8 cellular contexts compared by ENCODE assay signal in the genomic region with DNA sequence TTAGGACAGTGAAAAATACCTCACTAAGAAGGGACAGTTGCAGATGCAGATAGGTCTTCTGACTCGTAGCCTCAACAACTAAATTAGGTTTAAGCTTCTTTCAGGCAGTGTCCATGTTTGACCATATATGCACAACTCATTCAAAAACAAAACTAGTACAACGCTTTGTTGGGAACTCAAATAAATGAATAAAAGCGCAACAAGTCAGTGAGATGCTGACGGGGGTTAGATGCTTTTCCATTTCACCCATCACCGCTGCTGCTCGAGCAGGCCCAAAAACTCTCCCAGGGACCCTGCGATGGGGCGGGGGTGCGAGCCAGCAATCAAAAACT. TPM values are rescaled to one million over a fixed set of nuclear protein-coding genes. Genes with fewer than 3 reads are reported as not detected.
A peak's percentile ranks its signal among the peaks of the same experiment; 100 is the strongest.
DNase-seq lines count a peak whose midpoint lies in the region; ATAC-seq, FAIRE-seq and TF ChIP-seq lines count a peak whose summit lies in the region.

No MANE protein-coding gene starts in this region.

- H3K27ac ChIP-seq in heart right ventricle (peak overlapping the region in 9 of 10 donors; percentile 78 to 91 (median 86)), K562 (ENCODE audit: extremely low read depth, low read depth, low read length) (peak overlapping the region; percentile 93), lung (ENCODE audit: low read depth in 1 of 2, low read length in 1 of 2) (peak overlapping the region; percentile 89 to 93), urinary bladder (ENCODE audit: low read depth) (no peak overlapping the region)

- POLR2A ChIA-PET in K562 (lab: Yijun Ruan, JAX): interaction anchor here (0.7 to 1.6 kb wide), 5 partner anchors 8 to 1978 kb away, joined by 3 to 4 read pairs (median 3); a partner anchor contains a TSS

- H3K27me3 ChIP-seq in heart right ventricle: no peaks in the 10 kb centered on the region
- no peaks in the 10 kb centered on the region for H3K27me3 ChIP-seq in K562 (ENCODE audit: control insufficient read depth in 2 of 2, insufficient read depth in 2 of 2, low read length in 2 of 2)
- no peaks in the 10 kb centered on the region for H3K27me3 ChIP-seq in lung (ENCODE audit: control insufficient read depth, insufficient read depth)

- 1 to 3% methylated on average over 9 of the region's 9 CpGs for WGBS in heart right ventricle, 2 donors
- 1% methylated on average over 9 of the region's 9 CpGs for WGBS in K562 (ENCODE audit: insufficient coverage, low coverage, missing lambda C conversion rate)
- 2 to 4% methylated on average over 9 of the region's 9 CpGs for WGBS in lung, 2 donors
- WGBS in urinary bladder: 0% methylated on average over 9 of the region's 9 CpGs

- TF ChIP-seq EP300 in K562 (IDR thresholded peaks at IDR 0.05; ENCODE audit: low read length): no peak

- H3K4me1 ChIP-seq in heart right ventricle (peaks cover 3 to 45% (median 17%) of the 10 kb centered on the region in 9 donors), K562 (replicated peaks in 1 of 2; ENCODE audit: control insufficient read depth in 2 of 2, insufficient read depth in 2 of 2, low read length in 2 of 2) (peaks cover 9 to 36% of the 10 kb centered on the region in 2 experiments), lung (ENCODE audit: control insufficient read depth in 2 of 2, insufficient read depth in 2 of 2, low read length in 2 of 2) (peaks cover 0 to 4% of the 10 kb centered on the region in 2 donors), urinary bladder (ENCODE audit: insufficient read depth) (no peaks in the 10 kb centered on the region)

- H3K9ac ChIP-seq in K562 (ENCODE audit: insufficient read depth in 1 of 2, low read depth in 2 of 2, low read length in 2 of 2): peak overlapping the region; percentile 95 to 98

- no peak for DNase-seq in heart right ventricle
- DNase-seq in left ventricle myocardium superior: no peak
- no peak for DNase-seq in K562 (ENCODE audit: extremely low read depth in 1 of 4, low spot score in 3 of 4)
- no peak for DNase-seq in lung (ENCODE audit: low spot score)
- no peak for DNase-seq in A172 (ENCODE audit: low spot score)
- no peak for DNase-seq in RPMI8226

- H3K4me3 ChIP-seq in heart right ventricle (peak overlapping the region; percentile 82 to 99 (median 94)), K562 (peak overlapping the region; percentile 83), lung (peak overlapping the region; percentile 97), urinary bladder (ENCODE audit: low read depth, low read length) (peak overlapping the region; percentile 92)

- H3K9me3 ChIP-seq in heart right ventricle (no peaks in the 10 kb centered on the region), K562 (replicated peaks; ENCODE audit: control insufficient read depth, insufficient read depth, low read depth, low read length) (no peaks in the 10 kb centered on the region), lung (ENCODE audit: control insufficient read depth in 2 of 2, insufficient read depth in 1 of 2, low read length in 1 of 2) (no peaks in the 10 kb centered on the region)

- intact Hi-C loops in heart right ventricle (cut with DNase I) (loop anchor here in 1 of 10 donors (10.0 kb wide), 1 partner anchor 380 kb away; no protein-coding TSS in a partner anchor), left ventricle myocardium superior (cut with micrococcal nuclease) (no loop called here), K562 (cut with micrococcal nuclease) (no loop called here)

- no peak for TF ChIP-seq RAD21 in K562 (CRISPR knock-in tag; conservative IDR thresholded peaks at IDR 0.05 in 1 of 2, IDR thresholded peaks at IDR 0.05 in 1 of 2)

- H3K4me2 ChIP-seq in K562 (ENCODE audit: insufficient read depth, low read length): peak overlapping the region; percentile 83

- H3K9me1 ChIP-seq in K562 (ENCODE audit: control insufficient read depth, insufficient read depth, low read length): no peaks in the 10 kb centered on the region

- no peak for FAIRE-seq in K562 (lab: Jason Lieb, UNC)

- ATAC-seq in heart right ventricle: no peak
- ATAC-seq in left ventricle myocardium superior: no peak
- no peak for ATAC-seq in K562
- ATAC-seq in lung (ENCODE audit: insufficient read depth, low FRiP score): no peak
- no peak for ATAC-seq in HG02623 (IDR thresholded peaks at IDR 0.05; ENCODE audit: unreplicated experiment)

- no peaks in the 10 kb centered on the region for H4K20me1 ChIP-seq in K562 (replicated peaks; ENCODE audit: control insufficient read depth, insufficient read depth, low read length)

- H3K36me3 ChIP-seq in heart right ventricle (peaks cover 0 to 25% (median 8%) of the 10 kb centered on the region in 9 donors), K562 (ENCODE audit: control insufficient read depth, insufficient read depth, low read length) (peaks cover 33% of the 10 kb centered on the region), lung (ENCODE audit: control insufficient read depth in 2 of 2, insufficient read depth in 2 of 2, low read length in 2 of 2) (peaks cover 3 to 5% of the 10 kb centered on the region in 2 donors), urinary bladder (ENCODE audit: insufficient read depth) (peaks cover 2% of the 10 kb centered on the region)

- peak overlapping the region; percentile 80 for H2AFZ ChIP-seq in K562 (ENCODE audit: low read depth, low read length)

- TF ChIP-seq POLR2A in K562 (conservative IDR thresholded peaks at IDR 0.05): no peak

- TF ChIP-seq CTCF in heart right ventricle (IDR thresholded peaks at IDR 0.05) (no peak), K562 (IDR thresholded peaks at IDR 0.05 in 2 of 3, conservative IDR thresholded peaks at IDR 0.05 in 1 of 3; ENCODE audit: insufficient read depth in 2 of 3, low read depth in 1 of 3, low read length in 3 of 3) (no peak), lung (IDR thresholded peaks at IDR 0.05; ENCODE audit: control extremely low read depth, extremely low read depth) (no peak)

- in situ Hi-C loops in K562 (cut with MboI): no loop called here

- H3K79me2 ChIP-seq in K562 (ENCODE audit: control insufficient read depth, insufficient read depth, low read length): peaks cover 74% of the 10 kb centered on the region

- CTCF ChIA-PET in K562 (lab: Yijun Ruan, JAX; ENCODE audit: low intra/inter-chr PET ratio): no interaction called here

- no TSS peak for BruUV-seq in K562 (replicated peaks; lab: Mats Ljungman, UMichigan)

RNA-seq across cellular contexts. Expression of a gene that starts 0.6 kb away (rescaled TPM):
- total RNA-seq in heart right ventricle (10 to 100 TPM; 18.6 to 28.0 (median 21.8) TPM), left ventricle myocardium superior (19.9 TPM), K562 (2014; rRNA removed) (34.2 and 44.0 TPM in 2 replicates), K562 (2014; rRNA removed; fragmentation: Illumina TruSeq; extraction: Trizol) (68.9 and 93.0 TPM in 2 replicates), K562 (2015; rRNA removed; fragmentation: Illumina TruSeq; extraction: Trizol) (70.2 and 75.8 TPM in 2 replicates), K562 (2021) (54.1 and 57.1 TPM in 2 replicates), lung (10 to 100 TPM; 18.9 to 19.9 TPM), urinary bladder (29.4 TPM)
- polyA plus RNA-seq in heart right ventricle (10 to 100 TPM in 1 of 2 donors, 1 to 10 TPM in 1; 4.8 to 10.1 TPM), K562 (2011; rRNA removed) (31.2 and 50.6 TPM in 2 replicates), K562 (2014; fragmentation: Illumina TruSeq; extraction: Trizol) (74.4 and 92.1 TPM in 2 replicates), K562 (2014; fragmentation: Nextera tagmentation; extraction: Ambion mirVana) (10 to 100 TPM; 40.0 to 50.9 TPM), K562 (2014; rRNA removed) (62.4 and 69.0 TPM in 2 replicates), lung (10 to 100 TPM in 1 of 2 donors, 1 to 10 TPM in 1; 9.5 to 10.8 TPM), urinary bladder (15.5 TPM)
- 20.5 and 93.3 TPM in 2 replicates for total RNA-seq in K562 (2011; cell fraction: chromatin; rRNA removed; ENCODE audit: low replicate concordance)
- 6.8 and 10.9 TPM in 2 replicates for total RNA-seq in K562 (2011; cell fraction: nucleolus; rRNA removed)
- total RNA-seq in K562 (2011; cell fraction: nucleoplasm; rRNA removed): 27.2 and 35.5 TPM in 2 replicates
- 4.7 and 9.4 TPM in 2 replicates for polyA plus RNA-seq in K562 (2011; cell fraction: cytosol; rRNA removed)
- polyA plus RNA-seq in K562 (2011; cell fraction: nucleus; rRNA removed): 7.0 and 13.4 TPM in 2 replicates
- 39.9 and 43.0 TPM in 2 replicates for polyA plus RNA-seq in K562 (2012)
- polyA minus RNA-seq in K562 (2011; rRNA and poly(A)+ RNA removed): 39.2 and 49.2 TPM in 2 replicates
- polyA minus RNA-seq in K562 (2011; cell fraction: cytosol; rRNA and poly(A)+ RNA removed): 14.5 and 19.5 TPM in 2 replicates
- 19.5 and 30.1 TPM in 2 replicates for polyA minus RNA-seq in K562 (2011; cell fraction: nucleus; rRNA and poly(A)+ RNA removed)
- 27.7 and 44.8 TPM in 2 replicates for total RNA-seq in A172 (2014; rRNA removed; shearing (Covaris generic))

RNA-seq across cellular contexts. Expression of a gene that starts 20.1 kb away (rescaled TPM):
- total RNA-seq in heart right ventricle: under 1 TPM in 9 of 10 donors, not detected in 1; 0.11 to 0.56 (median 0.31) TPM
- polyA plus RNA-seq in heart right ventricle: under 1 TPM; 0.26 to 0.29 TPM
- total RNA-seq in left ventricle myocardium superior: 0.30 TPM
- total RNA-seq in K562 (2011; cell fraction: chromatin; rRNA removed; ENCODE audit: low replicate concordance): not detected in 2 replicates
- not detected in 2 replicates for total RNA-seq in K562 (2011; cell fraction: nucleolus; rRNA removed)
- not detected in 2 replicates for total RNA-seq in K562 (2011; cell fraction: nucleoplasm; rRNA removed)
- 0.04 TPM in 1 of 2 replicates, not detected in the other for total RNA-seq in K562 (2014; rRNA removed)
- total RNA-seq in K562 (2014; rRNA removed; fragmentation: Illumina TruSeq; extraction: Trizol): not detected in 2 replicates
- total RNA-seq in K562 (2015; rRNA removed; fragmentation: Illumina TruSeq; extraction: Trizol): not detected in 2 replicates
- not detected in 2 replicates for total RNA-seq in K562 (2021)
- 0.03 TPM in 1 of 2 replicates, not detected in the other for polyA plus RNA-seq in K562 (2011; rRNA removed)
- polyA plus RNA-seq in K562 (2011; cell fraction: cytosol; rRNA removed): 0.04 TPM in 1 of 2 replicates, not detected in the other
- 0.16 TPM in 1 of 2 replicates, not detected in the other for polyA plus RNA-seq in K562 (2011; cell fraction: nucleus; rRNA removed)
- polyA plus RNA-seq in K562 (2012): 0.17 TPM in 1 of 2 replicates, not detected in the other
- not detected in 2 replicates for polyA plus RNA-seq in K562 (2014; fragmentation: Illumina TruSeq; extraction: Trizol)
- polyA plus RNA-seq in K562 (2014; fragmentation: Nextera tagmentation; extraction: Ambion mirVana): not detected
- not detected in 2 replicates for polyA plus RNA-seq in K562 (2014; rRNA removed)
- 0.12 TPM in 1 of 2 replicates, not detected in the other for polyA minus RNA-seq in K562 (2011; rRNA and poly(A)+ RNA removed)
- not detected in 2 replicates for polyA minus RNA-seq in K562 (2011; cell fraction: cytosol; rRNA and poly(A)+ RNA removed)
- polyA minus RNA-seq in K562 (2011; cell fraction: nucleus; rRNA and poly(A)+ RNA removed): not detected in 2 replicates
- total RNA-seq in lung: under 1 TPM in 1 of 2 donors, not detected in 1; 0.31 TPM
- under 1 TPM; 0.07 to 0.45 TPM for polyA plus RNA-seq in lung
- total RNA-seq in urinary bladder: not detected
- polyA plus RNA-seq in urinary bladder: 1.4 TPM
- not detected in 2 replicates for total RNA-seq in A172 (2014; rRNA removed; shearing (Covaris generic))

RNA-seq across cellular contexts. Expression of a gene that starts 53.5 kb away (rescaled TPM):
- 10 to 100 TPM in 9 of 10 donors, 1 to 10 TPM in 1; 9.5 to 54.9 (median 19.8) TPM for total RNA-seq in heart right ventricle
- 100 to 1,000 TPM in 1 of 2 donors, 10 to 100 TPM in 1; 22.4 to 173 TPM for polyA plus RNA-seq in heart right ventricle
- total RNA-seq in left ventricle myocardium superior: 37.6 TPM
- 1.5 and 4.3 TPM in 2 replicates for total RNA-seq in K562 (2011; cell fraction: chromatin; rRNA removed; ENCODE audit: low replicate concordance)
- 2.2 and 2.3 TPM in 2 replicates for total RNA-seq in K562 (2011; cell fraction: nucleolus; rRNA removed)
- total RNA-seq in K562 (2011; cell fraction: nucleoplasm; rRNA removed): 1.7 and 2.3 TPM in 2 replicates
- total RNA-seq in K562 (2014; rRNA removed): 0.45 and 0.78 TPM in 2 replicates
- total RNA-seq in K562 (2014; rRNA removed; fragmentation: Illumina TruSeq; extraction: Trizol): 0.15 and 0.16 TPM in 2 replicates
- total RNA-seq in K562 (2015; rRNA removed; fragmentation: Illumina TruSeq; extraction: Trizol): 0.15 and 0.33 TPM in 2 replicates
- total RNA-seq in K562 (2021): 0.78 and 1.3 TPM in 2 replicates
- polyA plus RNA-seq in K562 (2011; rRNA removed): 0.38 and 0.61 TPM in 2 replicates
- 0.49 and 0.50 TPM in 2 replicates for polyA plus RNA-seq in K562 (2011; cell fraction: cytosol; rRNA removed)
- polyA plus RNA-seq in K562 (2011; cell fraction: nucleus; rRNA removed): 2.9 and 5.0 TPM in 2 replicates
- 0.76 and 2.1 TPM in 2 replicates for polyA plus RNA-seq in K562 (2012)
- polyA plus RNA-seq in K562 (2014; fragmentation: Illumina TruSeq; extraction: Trizol): 0.37 and 0.43 TPM in 2 replicates
- under 1 TPM in 1 of 2 experiments, not detected in 1; 0.03 TPM for polyA plus RNA-seq in K562 (2014; fragmentation: Nextera tagmentation; extraction: Ambion mirVana)
- polyA plus RNA-seq in K562 (2014; rRNA removed): 0.44 and 1.1 TPM in 2 replicates
- polyA minus RNA-seq in K562 (2011; rRNA and poly(A)+ RNA removed): 0.60 and 0.78 TPM in 2 replicates
- polyA minus RNA-seq in K562 (2011; cell fraction: cytosol; rRNA and poly(A)+ RNA removed): not detected in 2 replicates
- 1.3 and 3.3 TPM in 2 replicates for polyA minus RNA-seq in K562 (2011; cell fraction: nucleus; rRNA and poly(A)+ RNA removed)
- total RNA-seq in lung: 10 to 100 TPM; 11.3 to 26.5 TPM
- 10 to 100 TPM in 1 of 2 donors, 1 to 10 TPM in 1; 8.3 to 40.4 TPM for polyA plus RNA-seq in lung
- total RNA-seq in urinary bladder: 17.2 TPM
- polyA plus RNA-seq in urinary bladder: 38.7 TPM
- total RNA-seq in A172 (2014; rRNA removed; shearing (Covaris generic)): 1.3 and 1.4 TPM in 2 replicates
